8 cellular contexts compared by ENCODE assay signal in the genomic region with DNA sequence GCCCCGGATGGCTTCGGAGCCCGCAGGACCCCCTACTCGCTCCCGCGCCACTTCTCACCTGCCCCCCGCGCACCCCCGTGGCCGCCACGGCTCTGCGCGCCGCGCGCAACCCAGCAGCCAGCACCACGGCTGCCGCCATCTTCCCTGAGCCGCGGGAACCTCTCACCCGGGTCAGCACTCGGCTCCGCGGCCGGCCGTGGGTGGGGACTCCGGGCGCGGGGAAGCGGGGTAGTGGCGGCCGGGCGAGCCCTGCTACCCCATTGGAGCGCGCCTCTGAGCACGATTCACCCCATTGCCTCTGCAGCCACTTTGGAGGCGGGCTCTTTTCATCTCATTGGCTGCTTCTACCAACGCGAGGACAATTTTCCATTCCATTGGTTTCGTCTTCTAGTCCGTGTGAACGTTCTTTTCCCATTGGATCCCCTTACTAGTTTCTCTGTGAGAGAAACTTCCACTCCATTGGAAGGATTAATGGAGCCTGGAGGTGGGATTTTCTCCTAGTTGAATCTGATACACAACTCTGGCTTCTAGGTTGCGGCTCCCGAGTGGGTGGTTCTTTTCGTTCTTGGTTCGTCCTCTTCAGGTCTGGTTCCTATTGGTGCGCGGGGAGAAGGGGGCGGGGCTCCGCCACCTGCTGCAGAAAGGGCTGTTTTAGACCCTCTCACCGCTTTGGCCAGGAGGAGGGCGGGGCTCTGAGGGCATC. TPM values are rescaled to one million over a fixed set of nuclear protein-coding genes. Genes with fewer than 3 reads are reported as not detected.
DNase-seq lines count a peak whose midpoint lies in the region; ATAC-seq and TF ChIP-seq lines count a peak whose summit lies in the region.

HINT2 (minus strand) TSS at position 202 of the 703 bp plus-strand sequence; CDS start at position 139, 63 bp downstream.

- peaks cover 7% of the 10 kb centered on the region for H3K79me2 ChIP-seq in mammary epithelial cell (ENCODE audit: insufficient read depth, low read length)

- H3K4me2 ChIP-seq in mammary epithelial cell (ENCODE audit: insufficient read depth, low read depth, low read length): peak within 1 kb of the TSS; percentile 81

- H3K4me3 ChIP-seq in WERI-Rb-1 (ENCODE audit: low read depth, low read length) (peak within 1 kb of the TSS; percentile 73), mammary epithelial cell (replicated peaks in 1 of 3; ENCODE audit: insufficient read depth in 1 of 3, low read depth in 2 of 3, low read length in 3 of 3) (peak within 1 kb of the TSS; percentile 74 to 91 (median 85)), iPS-20b (ENCODE audit: low read length) (peak within 1 kb of the TSS; percentile 74), skin epidermis (peak within 1 kb of the TSS; percentile 65 to 93 (median 76))

- dilution Hi-C loops in mammary epithelial cell (cut with HindIII; ENCODE audit: low sequenced_read_pairs): loop anchor here (5.0 kb wide), 2 partner anchors 52 to 53 kb away; no protein-coding TSS in a partner anchor

- H3K36me3 ChIP-seq in WERI-Rb-1 (peaks cover 5% of the 10 kb centered on the region), mammary epithelial cell (ENCODE audit: insufficient read depth, low read length) (no peaks in the 10 kb centered on the region), iPS-20b (ENCODE audit: insufficient read depth, low read depth, low read length) (no peaks in the 10 kb centered on the region)

- ATAC-seq in GM18873 (IDR thresholded peaks at IDR 0.05; ENCODE audit: low FRiP score, unreplicated experiment): peak; percentile 62
- peak; percentile 66 for ATAC-seq in HG03139 (IDR thresholded peaks at IDR 0.05; ENCODE audit: unreplicated experiment)

- in situ Hi-C loops in ACHN (cut with HindIII; ENCODE audit: low pct_ligation_motif_present, low pct_unique_long_range_greater_than_20kb, low sequenced_read_pairs) (no loop called here), mammary epithelial cell (cut with MboI; ENCODE audit: low sequenced_read_pairs in 2 of 2) (no loop called here)

- peak within 1 kb of the TSS; percentile 92 for H2AFZ ChIP-seq in mammary epithelial cell (ENCODE audit: low read depth, low read length)

- TF ChIP-seq CTCF in WERI-Rb-1 (IDR thresholded peaks at IDR 0.05; ENCODE audit: low read depth, low read length) (no peak), mammary epithelial cell (conservative IDR thresholded peaks at IDR 0.05 in 1 of 2, IDR thresholded peaks at IDR 0.05 in 1 of 2; ENCODE audit: extremely low read depth in 1 of 2, insufficient read depth in 1 of 2, low read depth in 1 of 2, low read length in 2 of 2) (no peak)

- H3K9ac ChIP-seq in mammary epithelial cell (ENCODE audit: insufficient read depth, low read length): peak within 1 kb of the TSS; percentile 85
- peak within 1 kb of the TSS; percentile 89; the same call in 1 of the 2 replicates for H3K9ac ChIP-seq in iPS-20b (ENCODE audit: low read depth, low read length)

- peak; percentile 95 for DNase-seq in ACHN
- DNase-seq in NCI-H2227 (lab: John Stamatoyannopoulos, UW; ENCODE audit: unreplicated experiment): peak; percentile 96
- DNase-seq in WERI-Rb-1: peak; percentile 99
- peak; percentile 99 for DNase-seq in mammary epithelial cell

- H3K27ac ChIP-seq in WERI-Rb-1: peak within 1 kb of the TSS; percentile 99
- H3K27ac ChIP-seq in mammary epithelial cell (ENCODE audit: insufficient read depth, low read depth, low read length): peak within 1 kb of the TSS; percentile 64
- peak within 1 kb of the TSS; percentile 66 for H3K27ac ChIP-seq in iPS-20b (ENCODE audit: low read length)
- peak within 1 kb of the TSS; percentile 73 to 99 (median 94) for H3K27ac ChIP-seq in skin epidermis

- no peaks in the 10 kb centered on the region for H4K20me1 ChIP-seq in mammary epithelial cell (ENCODE audit: insufficient read depth, low read length)

- 1% methylated on average over 36 of the region's 52 CpGs for WGBS in mammary epithelial cell (ENCODE audit: low coverage, missing lambda C conversion rate)

- H3K9me3 ChIP-seq in WERI-Rb-1 (ENCODE audit: severe bottlenecking) (no peaks in the 10 kb centered on the region), mammary epithelial cell (replicated peaks; ENCODE audit: insufficient read depth, low read length) (no peaks in the 10 kb centered on the region), iPS-20b (ENCODE audit: insufficient read depth, low read depth, low read length) (no peaks in the 10 kb centered on the region)

- intact Hi-C loops in mammary epithelial cell (cut with micrococcal nuclease): loop anchor here (1.0 to 2.0 kb wide), 2 partner anchors 17 to 24 kb away; partner anchors contain the start of gene NPR2

- CTCF ChIA-PET in mammary epithelial cell (lab: Charles Lee; ENCODE audit: low non-redundant PET): interaction anchor here (0.6 to 1.0 kb wide), 5 partner anchors 11 to 1321 kb away, joined by 3 to 6 read pairs (median 4); no protein-coding TSS in a partner anchor

- no TSS peak for BruUV-seq in mammary epithelial cell (replicated peaks; lab: Mats Ljungman, UMichigan)

- H3K4me1 ChIP-seq in mammary epithelial cell (ENCODE audit: insufficient read depth, low read length) (peaks cover 23% of the 10 kb centered on the region), iPS-20b (ENCODE audit: insufficient read depth, low read length) (peaks cover 11% of the 10 kb centered on the region; the same call in 1 of the 2 replicates)

- H3K27me3 ChIP-seq in WERI-Rb-1 (ENCODE audit: insufficient read depth, low read depth, severe bottlenecking): no peaks in the 10 kb centered on the region
- no peaks in the 10 kb centered on the region for H3K27me3 ChIP-seq in mammary epithelial cell (ENCODE audit: insufficient read depth, low read length)
- no peaks in the 10 kb centered on the region for H3K27me3 ChIP-seq in iPS-20b (ENCODE audit: insufficient read depth, low read length)

RNA-seq across cellular contexts. Expression of gene HINT2, which starts in this region (rescaled TPM):
- 10 to 100 TPM; 11.7 to 31.9 TPM for total RNA-seq in mammary epithelial cell
- polyA plus RNA-seq in mammary epithelial cell: 27.9 TPM
- polyA minus RNA-seq in mammary epithelial cell: 38.3 TPM

Comparison
In these comparisons a context has a peak if more than half of its experiments do, and no peak if none do; other contexts are left out.
1. Peak in every context shown above with its lines: DNase-seq, ATAC-seq, H3K4me3 ChIP-seq and H3K27ac ChIP-seq.